13 cellular contexts compared by ENCODE assay signal in genomic region chr16:57637020-57637419, GRCh38. TPM values are rescaled to one million over a fixed set of nuclear protein-coding genes. Genes with fewer than 3 reads are reported as not detected.
DNase-seq lines count a peak whose midpoint lies in the region; ATAC-seq and TF ChIP-seq lines count a peak whose summit lies in the region.
"Had no signal": no experiment of that assay in that cellular context is flagged by ENCODE, and none has a peak within 500 bp of the region (broad histone marks: within the 10 kb centered on the region; RNA-seq: fewer than 3 reads in every experiment).

No MANE protein-coding gene starts in this region.

- H3K27me3 ChIP-seq in dorsolateral prefrontal cortex: no peaks in the 10 kb centered on the region
- H3K27me3 ChIP-seq in stomach: peaks cover 0 to 55% (median 0%) of the 10 kb centered on the region in 3 donors

- no peak for TF ChIP-seq POLR2A in NB4 (IDR thresholded peaks at IDR 0.05; ENCODE audit: extremely low read depth, insufficient read length)
- TF ChIP-seq POLR2A in stomach (IDR thresholded peaks at IDR 0.05): no peak

- H3K4me1 ChIP-seq in mesodermal cell (ENCODE audit: control insufficient read depth, insufficient read depth, low read length, poor library complexity, severe bottlenecking) (peaks cover 26% of the 10 kb centered on the region), stomach (peaks cover 77 to 93% (median 85%) of the 10 kb centered on the region in 4 donors)

- intact Hi-C loops in dorsolateral prefrontal cortex (cut with DNase I): no loop called here
- intact Hi-C loops in stomach (cut with DNase I; ENCODE audit: low total_unique reads): no loop called here

- no peak for ATAC-seq in GM19397 (IDR thresholded peaks at IDR 0.05; ENCODE audit: unreplicated experiment)
- no peak for ATAC-seq in HG03175 (IDR thresholded peaks at IDR 0.05; ENCODE audit: unreplicated experiment)

- no peaks in the 10 kb centered on the region for H3K9me3 ChIP-seq in mesodermal cell (ENCODE audit: control insufficient read depth, low read length)
- H3K9me3 ChIP-seq in stomach: no peaks in the 10 kb centered on the region

- TF ChIP-seq CTCF in NB4 (IDR thresholded peaks at IDR 0.05; ENCODE audit: low read depth, low read length) (no peak), dorsolateral prefrontal cortex (IDR thresholded peaks at IDR 0.05 in 54 of 56, conservative IDR thresholded peaks at IDR 0.05 in 2 of 56; ENCODE audit: low read depth in 1 of 56, partially characterized antibody in 56 of 56) (no peak), stomach (IDR thresholded peaks at IDR 0.05) (no peak)

- 84 to 95% methylated on average over 4 to 5 of the region's 8 CpGs for WGBS in mesodermal cell (ENCODE audit: insufficient coverage in 2 of 2), 2 experiments
- 44 to 62% (median 58%) methylated on average over 8 of the region's 8 CpGs for WGBS in stomach, 5 donors

- DNase-seq in NB4 (ENCODE audit: low read depth): peak; percentile 48
- peak in 1 of 10 donors; percentile 55 for DNase-seq in dorsolateral prefrontal cortex
- DNase-seq in stomach: no peak
- no peak for DNase-seq in activated naive CD4-positive, alpha-beta T cell treated with Interleukin-2 at 50 U/mL for 16 hours
- no peak for DNase-seq in DMS79 treated with DMSO at 0.1 percent for 48 hours (lab: John Stamatoyannopoulos, UW)
- DNase-seq: activated CD4-positive, CD25-positive, alpha-beta regulatory T cell; GOT3; stimulated activated CD4-positive, alpha-beta T cell treated with anti-CD3 and anti-CD28 coated beads, Interleukin-2, amount 100 ng/mL, for 24 hours had no signal

- H3K36me3 ChIP-seq in mesodermal cell (ENCODE audit: control insufficient read depth, insufficient read depth, low read length) (no peaks in the 10 kb centered on the region), stomach (peaks cover 0 to 7% (median 2%) of the 10 kb centered on the region in 4 donors)

- TF ChIP-seq EP300 in stomach (IDR thresholded peaks at IDR 0.05): no peak

- H3K4me3 ChIP-seq in NB4 (ENCODE audit: low read depth, low read length): no peak overlapping the region
- peak overlapping the region in 13 of 59 donors; percentile 2 to 50 (median 20) for H3K4me3 ChIP-seq in dorsolateral prefrontal cortex
- no peak overlapping the region for H3K4me3 ChIP-seq in mesodermal cell (ENCODE audit: extremely low read depth, insufficient read depth, low read length, poor library complexity, severe bottlenecking)
- H3K4me3 ChIP-seq in stomach: no peak overlapping the region

- H3K27ac ChIP-seq in dorsolateral prefrontal cortex (peak overlapping the region; percentile 32 to 96 (median 90)), mesodermal cell (ENCODE audit: low read depth, low read length, severe bottlenecking) (peak overlapping the region; percentile 64), stomach (peak overlapping the region; percentile 56 to 82 (median 76))

RNA-seq across cellular contexts. Expression of gene ADGRG1, which starts 8.6 kb away (rescaled TPM):
- total RNA-seq in dorsolateral prefrontal cortex: 100 to 1,000 TPM in 117 of 120 experiments, 10 to 100 TPM in 3; 82.9 to 344 (median 153) TPM
- polyA plus RNA-seq in mesodermal cell (2013, experiment 1 of 2): 19.4 TPM
- polyA plus RNA-seq in mesodermal cell (2013, experiment 2 of 2): 11.7 TPM
- total RNA-seq in stomach: 10 to 100 TPM; 17.4 to 84.8 (median 47.2) TPM
- polyA plus RNA-seq in stomach: 10 to 100 TPM in 2 of 3 donors, 1 to 10 TPM in 1; 8.9 to 30.9 (median 21.7) TPM

RNA-seq across cellular contexts. Expression of gene ADGRG3, which starts 31.1 kb away (rescaled TPM):
- total RNA-seq in dorsolateral prefrontal cortex (1 to 10 TPM in 31 of 120 experiments, under 1 TPM in 54, not detected in 35; 0.11 to 5.1 (median 0.77) TPM), stomach (10 to 100 TPM in 1 of 5 donors, 1 to 10 TPM in 2, not detected in 2; 1.7 to 50.2 (median 7.7) TPM)
- not detected for polyA plus RNA-seq in mesodermal cell (2013, experiment 1 of 2)
- polyA plus RNA-seq in mesodermal cell (2013, experiment 2 of 2): 0.40 TPM
- 1 to 10 TPM in 1 of 3 donors, under 1 TPM in 2; 0.46 to 1.7 (median 0.95) TPM for polyA plus RNA-seq in stomach
- total RNA-seq: kidney epithelial cell had no signal

RNA-seq across cellular contexts. Expression of gene DRC7, which starts 57.6 kb away (rescaled TPM):
- total RNA-seq in dorsolateral prefrontal cortex: 1 to 10 TPM in 77 of 120 experiments, under 1 TPM in 35, not detected in 8; 0.32 to 5.3 (median 1.4) TPM
- 0.33 TPM for polyA plus RNA-seq in mesodermal cell (2013, experiment 1 of 2)
- 0.86 TPM for polyA plus RNA-seq in mesodermal cell (2013, experiment 2 of 2)
- total RNA-seq in stomach: not detected
- not detected for polyA plus RNA-seq in stomach
- total RNA-seq: glomerular endothelial cell had no signal
